In genomic region chr1:185156854-185157598, GRCh38 we compare ENCODE assay signal across 8 cellular contexts. TPM values are rescaled to one million over a fixed set of nuclear protein-coding genes. Genes with fewer than 3 reads are reported as not detected.
DNase-seq lines count a peak whose midpoint lies in the region; ATAC-seq and TF ChIP-seq lines count a peak whose summit lies in the region.

TSS of gene SWT1 (plus strand) at chr1:185157167. CDS start at chr1:185160842, 3,675 bp downstream.
A gene with protein sequence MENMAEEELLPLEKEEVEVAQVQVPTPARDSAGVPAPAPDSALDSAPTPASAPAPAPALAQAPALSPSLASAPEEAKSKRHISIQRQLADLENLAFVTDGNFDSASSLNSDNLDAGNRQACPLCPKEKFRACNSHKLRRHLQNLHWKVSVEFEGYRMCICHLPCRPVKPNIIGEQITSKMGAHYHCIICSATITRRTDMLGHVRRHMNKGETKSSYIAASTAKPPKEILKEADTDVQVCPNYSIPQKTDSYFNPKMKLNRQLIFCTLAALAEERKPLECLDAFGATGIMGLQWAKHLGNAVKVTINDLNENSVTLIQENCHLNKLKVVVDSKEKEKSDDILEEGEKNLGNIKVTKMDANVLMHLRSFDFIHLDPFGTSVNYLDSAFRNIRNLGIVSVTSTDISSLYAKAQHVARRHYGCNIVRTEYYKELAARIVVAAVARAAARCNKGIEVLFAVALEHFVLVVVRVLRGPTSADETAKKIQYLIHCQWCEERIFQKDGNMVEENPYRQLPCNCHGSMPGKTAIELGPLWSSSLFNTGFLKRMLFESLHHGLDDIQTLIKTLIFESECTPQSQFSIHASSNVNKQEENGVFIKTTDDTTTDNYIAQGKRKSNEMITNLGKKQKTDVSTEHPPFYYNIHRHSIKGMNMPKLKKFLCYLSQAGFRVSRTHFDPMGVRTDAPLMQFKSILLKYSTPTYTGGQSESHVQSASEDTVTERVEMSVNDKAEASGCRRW (minus strand): TSS chr1:185156953. CDS start chr1:185156712, 241 bp downstream.

- no peak for TF ChIP-seq CTCF in colonic mucosa (IDR thresholded peaks at IDR 0.05)

- peak; percentile 100 for DNase-seq in Ammon's horn (ENCODE audit: low spot score)
- peak; percentile 67 for DNase-seq in GM19238 (ENCODE audit: insufficient read length, low spot score)
- DNase-seq in NCI-H524 (lab: John Stamatoyannopoulos, UW) = peak; percentile 96 to 98
- peak; percentile 99 for DNase-seq in activated CD4-positive, alpha-beta T cell treated with anti-CD3 and anti-CD28 coated beads for 48 hours
- peak; percentile 100 for DNase-seq in colonic mucosa
- peak; percentile 96 to 97 for DNase-seq in stimulated activated CD4-positive, alpha-beta T cell treated with anti-CD3 and anti-CD28 coated beads, Interleukin-1b, Interleukin-23, amount 100 ng/mL, for 4 hours (ENCODE audit: low read depth in 2 of 2)

- H3K9me3 ChIP-seq in colonic mucosa = no peaks in the 10 kb centered on the region

- no peaks in the 10 kb centered on the region for H3K36me3 ChIP-seq in colonic mucosa

- H3K4me3 ChIP-seq in colonic mucosa = peak within 1 kb of the TSS; percentile 77

- no peaks in the 10 kb centered on the region for H3K4me1 ChIP-seq in colonic mucosa

- H3K9ac ChIP-seq in colonic mucosa (ENCODE audit: low read depth in 2 of 2, low read length in 2 of 2) = peak within 1 kb of the TSS; percentile 94 to 97

- intact Hi-C loops in colonic mucosa (cut with DNase I) = loop anchor here (10.0 kb wide), 1 partner anchor 112 kb away; the partner anchor contains the start of gene RNF2

- peak within 1 kb of the TSS; percentile 97 for H3K27ac ChIP-seq in colonic mucosa
- peak within 1 kb of the TSS; percentile 98 for H3K27ac ChIP-seq in layer of hippocampus (ENCODE audit: low read depth, low read length)

- ATAC-seq in HG03442 (IDR thresholded peaks at IDR 0.05; ENCODE audit: unreplicated experiment) = peak; percentile 86

- H3K27me3 ChIP-seq in colonic mucosa (no peaks in the 10 kb centered on the region), layer of hippocampus (ENCODE audit: control insufficient read depth, insufficient read depth, low read length) (no peaks in the 10 kb centered on the region)

RNA-seq across cellular contexts. Expression of gene SWT1, which starts in this region (rescaled TPM):
- total RNA-seq in colonic mucosa = 1 to 10 TPM; 3.4 to 5.7 TPM

RNA-seq across cellular contexts. Expression of the second gene that starts in this region (rescaled TPM):
- total RNA-seq in colonic mucosa = 10 to 100 TPM; 14.8 to 20.1 TPM

Comparison
In these comparisons a context has a peak if more than half of its experiments do, and no peak if none do; other contexts are left out.
1. Peak in every context shown above with its lines: DNase-seq, ATAC-seq, H3K4me3 ChIP-seq and H3K27ac ChIP-seq.